Comparison of ENCODE assay signal across 1 cellular context in the genomic region with DNA sequence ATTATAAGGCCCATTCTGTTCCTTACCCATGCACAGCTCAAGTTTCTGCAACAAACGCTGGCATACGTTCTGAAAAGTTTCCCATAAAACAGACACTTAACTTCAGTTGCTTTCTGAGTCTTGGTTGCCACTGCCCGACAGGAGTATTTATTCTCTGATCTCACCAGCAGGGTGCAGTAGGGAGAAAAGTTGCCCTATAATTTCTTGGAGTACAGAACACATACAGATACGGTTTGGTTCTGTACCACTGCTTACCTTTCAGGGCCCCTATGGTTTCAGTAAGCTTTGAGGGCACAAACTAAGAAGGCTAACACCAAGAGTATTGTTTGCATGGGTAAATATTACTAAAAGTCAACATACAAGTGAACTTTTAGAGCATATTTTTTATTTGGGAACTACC.
TF ChIP-seq lines count a peak whose summit lies in the region.

No MANE protein-coding gene starts in this region.

TF ChIP-seq in GM12878, 131 proteins besides CTCF, POLR2A, EP300 and RAD21 (continued from another document):
- TF ChIP-seq, protein P1, sequence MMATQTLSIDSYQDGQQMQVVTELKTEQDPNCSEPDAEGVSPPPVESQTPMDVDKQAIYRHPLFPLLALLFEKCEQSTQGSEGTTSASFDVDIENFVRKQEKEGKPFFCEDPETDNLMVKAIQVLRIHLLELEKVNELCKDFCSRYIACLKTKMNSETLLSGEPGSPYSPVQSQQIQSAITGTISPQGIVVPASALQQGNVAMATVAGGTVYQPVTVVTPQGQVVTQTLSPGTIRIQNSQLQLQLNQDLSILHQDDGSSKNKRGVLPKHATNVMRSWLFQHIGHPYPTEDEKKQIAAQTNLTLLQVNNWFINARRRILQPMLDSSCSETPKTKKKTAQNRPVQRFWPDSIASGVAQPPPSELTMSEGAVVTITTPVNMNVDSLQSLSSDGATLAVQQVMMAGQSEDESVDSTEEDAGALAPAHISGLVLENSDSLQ (IDR thresholded peaks at IDR 0.05): no peak
- TF ChIP-seq ZBED1 (IDR thresholded peaks at IDR 0.05; ENCODE audit: borderline replicate concordance) (no peak), SRF (IDR thresholded peaks at IDR 0.05; ENCODE audit: low read depth in 2 of 2, low read length in 2 of 2) (no peak)
